ENCODE assay signal across 24 cellular contexts in genomic region chr3:29128004-29128403, GRCh38.
DNase-seq lines count a peak whose midpoint lies in the region; ATAC-seq, FAIRE-seq and TF ChIP-seq lines count a peak whose summit lies in the region.
"Had no signal": no experiment of that assay in that cellular context is flagged by ENCODE, and none has a peak within 500 bp of the region (broad histone marks: within the 10 kb centered on the region; RNA-seq: fewer than 3 reads in every experiment).

No MANE protein-coding gene starts in this region.

- DNase-seq in cardiac muscle cell (ENCODE audit: low read depth in 1 of 2, low spot score in 1 of 2) (peak; percentile 7 to 28), right cardiac atrium (no peak), brain pericyte (ENCODE audit: low read depth, low spot score) (peak; percentile 62), kidney epithelial cell (ENCODE audit: low read depth) (peak; percentile 31), urothelium cell line (ENCODE audit: low spot score) (peak; percentile 10), DMS153 treated with DMSO at 0.1 percent for 48 hours (lab: John Stamatoyannopoulos, UW; ENCODE audit: unreplicated experiment) (no peak), putamen (ENCODE audit: low spot score) (no peak)
- DNase-seq in activated CD4-positive, alpha-beta T cell treated with anti-CD3 and anti-CD28 coated beads for 48 hours = no peak
- DNase-seq: activated CD4-positive, alpha-beta T cell treated with anti-CD3 and anti-CD28 coated beads, Interleukin-2, amount 10 ng/mL, durations not matched to agents 24 days and 14 days; activated naive CD8-positive, alpha-beta T cell treated with anti-CD3 and anti-CD28 coated beads, Interleukin-2, amount 50 U/mL, for 24 hours; Calu3; cerebellar nuclear complex; GF-D8; kidney; NCI-H187 treated with DMSO at 0.1 percent for 48 hours; NCI-H226; NK-92 treated with Interleukin-12 subunit alpha and Interleukin-12 subunit beta, amount 100 ng/mL, for 24 hours; stimulated activated CD4-positive, alpha-beta T cell treated with anti-CD3 and anti-CD28 coated beads, Interleukin-12 subunit alpha, Interleukin-12 subunit beta, amount 100 ng/mL, for 4 hours had no signal

- no peak overlapping the region for H3K27ac ChIP-seq in cardiac muscle cell
- H3K27ac ChIP-seq in right cardiac atrium (ENCODE audit: low read length) = no peak overlapping the region
- H3K27ac ChIP-seq: hepatocyte, HL-60, RWPE1, vagina had no signal

- H3K36me3 ChIP-seq in cardiac muscle cell (no peaks in the 10 kb centered on the region), kidney epithelial cell (ENCODE audit: control insufficient read depth, insufficient read depth, low read length) (no peaks in the 10 kb centered on the region)
- H3K36me3 ChIP-seq: vagina had no signal

- FAIRE-seq in urothelium cell line (lab: Jason Lieb, UNC) = no peak
- FAIRE-seq: kidney had no signal

- H3K4me3 ChIP-seq in cardiac muscle cell (no peak overlapping the region), right cardiac atrium (ENCODE audit: low read length) (no peak overlapping the region), kidney epithelial cell (ENCODE audit: low read depth, low read length) (no peak overlapping the region)
- H3K4me3 ChIP-seq: hepatocyte, vagina had no signal

- ATAC-seq in right cardiac atrium = no peak
- ATAC-seq: activated naive CD8-positive, alpha-beta T cell treated with anti-CD3 and anti-CD28 coated beads, Interleukin-2, amount 50 U/mL, for 24 hours; HCT116; natural killer cell treated with Interleukin-12 subunit alpha and Interleukin-12 subunit beta and Interleukin-15 and Interleukin-18, amount 100 ng/mL, for 72 hours had no signal

- H3K27me3 ChIP-seq in cardiac muscle cell = no peaks in the 10 kb centered on the region
- no peaks in the 10 kb centered on the region for H3K27me3 ChIP-seq in right cardiac atrium (ENCODE audit: control insufficient read depth, insufficient read depth)
- H3K27me3 ChIP-seq in kidney epithelial cell (ENCODE audit: control insufficient read depth, insufficient read depth, low read length) = no peaks in the 10 kb centered on the region
- H3K27me3 ChIP-seq: hepatocyte, vagina had no signal

- WGBS in right cardiac atrium = 55% methylated on average over 2 of the region's 2 CpGs

- H3K4me1 ChIP-seq in cardiac muscle cell (ENCODE audit: low read depth) (peaks cover 3% of the 10 kb centered on the region), right cardiac atrium (ENCODE audit: control insufficient read depth, insufficient read depth, low read length) (no peaks in the 10 kb centered on the region)
- H3K4me1 ChIP-seq: vagina had no signal

- intact Hi-C loops in right cardiac atrium (cut with DNase I) = no loop called here

- TF ChIP-seq CTCF in cardiac muscle cell (IDR thresholded peaks at IDR 0.05; ENCODE audit: low read depth, low read length) = no peak
- TF ChIP-seq CTCF in kidney epithelial cell (IDR thresholded peaks at IDR 0.05; ENCODE audit: insufficient read depth, low read length, poor library complexity, severe bottlenecking) = no peak

- no peaks in the 10 kb centered on the region for H3K9me3 ChIP-seq in cardiac muscle cell (ENCODE audit: low read depth)
- H3K9me3 ChIP-seq in right cardiac atrium (ENCODE audit: control insufficient read depth, low read length) = no peaks in the 10 kb centered on the region
- H3K9me3 ChIP-seq: vagina had no signal

Comparison
In these comparisons a context has a peak if more than half of its experiments do, and no peak if none do; other contexts are left out.
1. DNase-seq: peak in cardiac muscle cell (2 of 2), brain pericyte (single experiment), kidney epithelial cell (single experiment) and urothelium cell line (single experiment); none in right cardiac atrium (0 of 3), DMS153 treated with DMSO at 0.1 percent for 48 hours (single experiment), putamen (single experiment) and activated CD4-positive, alpha-beta T cell treated with anti-CD3 and anti-CD28 coated beads for 48 hours (single experiment).